19 cellular contexts compared by ENCODE assay signal in the genomic region with DNA sequence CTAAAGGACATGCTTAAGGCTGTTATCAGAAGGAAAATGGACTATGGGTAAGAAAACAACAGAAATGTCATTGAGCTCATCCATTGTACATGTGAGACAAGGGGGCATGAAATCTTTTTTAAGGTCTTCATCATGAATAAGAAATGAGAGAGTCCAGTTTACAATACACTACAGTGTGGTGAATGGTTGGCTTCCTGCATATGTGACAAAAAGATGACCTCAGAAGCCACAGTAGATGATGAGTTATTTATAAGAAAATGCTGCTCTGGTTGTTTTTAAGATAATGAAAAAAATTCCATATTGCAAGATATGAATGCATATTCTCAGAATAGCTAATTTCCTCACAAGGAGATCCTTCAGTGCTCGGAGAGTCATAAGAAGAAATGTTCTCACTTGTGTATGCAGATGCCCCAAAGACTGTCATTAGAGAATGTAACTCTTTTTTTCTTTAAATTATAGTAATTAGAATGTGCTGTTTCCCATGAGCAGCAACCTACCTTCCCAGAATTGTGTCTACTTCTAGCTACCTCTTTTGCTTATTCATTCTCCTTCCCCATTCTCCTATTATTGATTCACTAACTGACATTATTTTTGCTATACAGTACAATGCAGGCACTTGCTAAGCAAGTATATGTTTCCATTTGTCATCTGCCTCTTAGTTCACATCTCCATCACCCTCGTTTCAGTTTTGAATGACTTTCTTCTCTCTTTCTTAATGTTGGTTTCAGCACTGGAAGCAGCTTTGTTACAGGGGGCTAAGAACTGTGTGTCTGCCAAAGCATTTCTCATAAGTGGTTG.
A peak's percentile ranks its signal among the peaks of the same experiment; 100 is the strongest.
DNase-seq lines count a peak whose midpoint lies in the region; ATAC-seq and TF ChIP-seq lines count a peak whose summit lies in the region.
"Had no signal": no experiment of that assay in that cellular context is flagged by ENCODE, and none has a peak within 500 bp of the region (broad histone marks: within the 10 kb centered on the region; RNA-seq: fewer than 3 reads in every experiment).

No MANE protein-coding gene starts in this region.

- CTCF ChIA-PET in activated CD8-positive, alpha-beta T cell treated with anti-CD3 and anti-CD28 coated beads, Interleukin-2, amount 10 ng/mL, durations not matched to agents 7 days and 5 days (lab: Charles Lee), result no interaction called here

- peak overlapping the region; percentile 10; the same call in 1 of the 2 replicates for H3K4me3 Mint-ChIP-seq in HFFc6
- H3K4me3 Mint-ChIP-seq in activated CD8-positive, alpha-beta T cell treated with anti-CD3 and anti-CD28 coated beads, Interleukin-2, amount 10 ng/mL, durations not matched to agents 7 days and 5 days, result no peak overlapping the region
- H3K4me3 Mint-ChIP-seq: activated CD4-positive, alpha-beta memory T cell treated with anti-CD3 and anti-CD28 coated beads for 36 hours; CD4-positive, alpha-beta memory T cell; stimulated activated naive CD8-positive, alpha-beta T cell treated with anti-CD3 and anti-CD28 coated beads, Interleukin-15, amount 100 ng/mL, for 72 hours had no signal

- H3K9me3 Mint-ChIP-seq in HFFc6, result no peaks in the 10 kb centered on the region
- H3K9me3 Mint-ChIP-seq in activated CD8-positive, alpha-beta T cell treated with anti-CD3 and anti-CD28 coated beads, Interleukin-2, amount 10 ng/mL, durations not matched to agents 7 days and 5 days (ENCODE audit: insufficient read depth), result no peaks in the 10 kb centered on the region
- H3K9me3 Mint-ChIP-seq: activated CD4-positive, alpha-beta memory T cell treated with anti-CD3 and anti-CD28 coated beads for 36 hours; stimulated activated naive CD8-positive, alpha-beta T cell treated with anti-CD3 and anti-CD28 coated beads, Interleukin-15, amount 100 ng/mL, for 72 hours had no signal

- no peaks in the 10 kb centered on the region for H3K36me3 Mint-ChIP-seq in HFFc6 (ENCODE audit: low read depth)
- no peaks in the 10 kb centered on the region for H3K36me3 Mint-ChIP-seq in activated CD8-positive, alpha-beta T cell treated with anti-CD3 and anti-CD28 coated beads, Interleukin-2, amount 10 ng/mL, durations not matched to agents 7 days and 5 days (ENCODE audit: low read depth)
- H3K36me3 Mint-ChIP-seq: activated CD4-positive, alpha-beta memory T cell treated with anti-CD3 and anti-CD28 coated beads for 36 hours; CD4-positive, alpha-beta memory T cell had no signal

- no peak for TF ChIP-seq CTCF in HFFc6 (IDR thresholded peaks at IDR 0.05)

- ATAC-seq in GM19043 (IDR thresholded peaks at IDR 0.05; ENCODE audit: low read depth, unreplicated experiment), result peak; percentile 71
- peak; percentile 77 for ATAC-seq in HG03520 (IDR thresholded peaks at IDR 0.05; ENCODE audit: unreplicated experiment)
- no peak for ATAC-seq in activated CD8-positive, alpha-beta T cell treated with anti-CD3 and anti-CD28 coated beads, Interleukin-2, amount 10 ng/mL, durations not matched to agents 7 days and 5 days
- no peak for ATAC-seq in HG02642 (IDR thresholded peaks at IDR 0.05; ENCODE audit: poor library complexity, unreplicated experiment)
- ATAC-seq: HepG2; right cardiac atrium; stimulated activated naive CD8-positive, alpha-beta T cell treated with anti-CD3 and anti-CD28 coated beads, Interleukin-15, amount 100 ng/mL, for 72 hours had no signal

- H3K27me3 Mint-ChIP-seq in HFFc6 (ENCODE audit: insufficient read depth), result no peaks in the 10 kb centered on the region
- H3K27me3 Mint-ChIP-seq in activated CD8-positive, alpha-beta T cell treated with anti-CD3 and anti-CD28 coated beads, Interleukin-2, amount 10 ng/mL, durations not matched to agents 7 days and 5 days (ENCODE audit: low read depth), result no peaks in the 10 kb centered on the region
- H3K27me3 Mint-ChIP-seq: activated CD4-positive, alpha-beta memory T cell treated with anti-CD3 and anti-CD28 coated beads for 36 hours; CD4-positive, alpha-beta memory T cell; stimulated activated naive CD8-positive, alpha-beta T cell treated with anti-CD3 and anti-CD28 coated beads, Interleukin-15, amount 100 ng/mL, for 72 hours had no signal

- H3K4me1 Mint-ChIP-seq in HFFc6 (ENCODE audit: low read depth), result peaks cover 20% of the 10 kb centered on the region
- H3K4me1 Mint-ChIP-seq in activated CD8-positive, alpha-beta T cell treated with anti-CD3 and anti-CD28 coated beads, Interleukin-2, amount 10 ng/mL, durations not matched to agents 7 days and 5 days (ENCODE audit: low read depth), result no peaks in the 10 kb centered on the region
- H3K4me1 Mint-ChIP-seq: CD4-positive, alpha-beta memory T cell; stimulated activated naive CD8-positive, alpha-beta T cell treated with anti-CD3 and anti-CD28 coated beads, Interleukin-15, amount 100 ng/mL, for 72 hours had no signal

- DNase-seq in ELR (ENCODE audit: low read depth) (peak; percentile 3), HFFc6 (no peak), NCI-H2081 (lab: John Stamatoyannopoulos, UW) (no peak), iPS-NIHi7 (ENCODE audit: extremely low spot score) (no peak)
- no peak for DNase-seq in activated CD8-positive, alpha-beta T cell treated with anti-CD3 and anti-CD28 coated beads, Interleukin-2, amount 10 ng/mL, durations not matched to agents 7 days and 5 days
- DNase-seq: activated CD4-positive, alpha-beta memory T cell treated with anti-CD3 and anti-CD28 coated beads for 36 hours; CD4-positive, alpha-beta memory T cell; DMS79 treated with DMSO at 0.1 percent for 48 hours; dorsolateral prefrontal cortex; glutamatergic neuron; NCI-H1694 treated with DMSO at 0.1 percent for 48 hours; NCI-H446 treated with DMSO at 0.1 percent for 48 hours; right cardiac atrium; stimulated activated naive CD8-positive, alpha-beta T cell treated with anti-CD3 and anti-CD28 coated beads, Interleukin-15, amount 100 ng/mL, for 72 hours; upper lobe of left lung had no signal

- H3K27ac Mint-ChIP-seq in HFFc6, result no peak overlapping the region
- no peak overlapping the region for H3K27ac Mint-ChIP-seq in activated CD8-positive, alpha-beta T cell treated with anti-CD3 and anti-CD28 coated beads, Interleukin-2, amount 10 ng/mL, durations not matched to agents 7 days and 5 days
- H3K27ac Mint-ChIP-seq: activated CD4-positive, alpha-beta memory T cell treated with anti-CD3 and anti-CD28 coated beads for 36 hours; CD4-positive, alpha-beta memory T cell had no signal

- POLR2A ChIA-PET in activated CD8-positive, alpha-beta T cell treated with anti-CD3 and anti-CD28 coated beads, Interleukin-2, amount 10 ng/mL, durations not matched to agents 7 days and 5 days (lab: Charles Lee), result no interaction called here

Comparison
In these comparisons a context has a peak if more than half of its experiments do, and no peak if none do; other contexts are left out.
1. ATAC-seq: peak in GM19043 (single experiment) and HG03520 (single experiment); none in activated CD8-positive, alpha-beta T cell treated with anti-CD3 and anti-CD28 coated beads, Interleukin-2, amount 10 ng/mL, durations not matched to agents 7 days and 5 days (single experiment) and HG02642 (single experiment).